Comparison of ENCODE assay signal across 23 cellular contexts in genomic region chr6:150296890-150297289, GRCh38.
"Had no signal": no experiment of that assay in that cellular context is flagged by ENCODE, and none has a peak within 500 bp of the region (broad histone marks: within the 10 kb centered on the region; RNA-seq: fewer than 3 reads in every experiment).

No MANE protein-coding gene starts in this region.

- H3K4me1 Mint-ChIP-seq: mesothelial cell of epicardium had no signal

- ATAC-seq: gastrocnemius medialis; left lobe of liver; natural killer cell treated with Interleukin-12 subunit alpha and Interleukin-12 subunit beta and Interleukin-15 and Interleukin-18, amount 100 ng/mL, for 72 hours; pancreas; stimulated activated memory B cell treated with anti-CD40 and anti-IgM and Interleukin-4, amounts not matched to agents 10 μg/mL and 1 μg/mL and 100 μg/mL, for 72 hours had no signal

- H3K27me3 Mint-ChIP-seq: type B pancreatic cell had no signal

- FAIRE-seq: islet of Langerhans, pancreas, urothelium cell line had no signal

- H3K9ac ChIP-seq: neural progenitor cell had no signal

- H3K4me1 ChIP-seq: neural progenitor cell, spleen had no signal

- H2AFZ ChIP-seq: neural progenitor cell had no signal

- H3K36me3 ChIP-seq: gastrocnemius medialis, heart right ventricle, neural progenitor cell, pancreas, spleen had no signal

- H3K4me2 ChIP-seq: neural progenitor cell had no signal

- H3K27me3 ChIP-seq: gastrocnemius medialis, heart right ventricle, neural progenitor cell, pancreas had no signal

- H3K36me3 Mint-ChIP-seq: type B pancreatic cell had no signal

- DNase-seq: dorsolateral prefrontal cortex; effector CD8-positive, alpha-beta T cell; gastrocnemius medialis; heart right ventricle; hypothalamus; nucleus accumbens; pancreas; right cardiac atrium; spleen; stimulated activated CD4-positive, alpha-beta T cell treated with anti-CD3 and anti-CD28 coated beads, Interleukin-15, amount 100 ng/mL, for 24 hours; stimulated activated CD4-positive, alpha-beta T cell treated with anti-CD3 and anti-CD28 coated beads, Interleukin-1b, Interleukin-23, amount 100 ng/mL, for 48 hours; stimulated activated CD4-positive, alpha-beta T cell treated with anti-CD3 and anti-CD28 coated beads, Interleukin-4, amount 100 ng/mL, for 24 hours had no signal

- H3K4me3 ChIP-seq: coronary artery, dorsolateral prefrontal cortex, gastrocnemius medialis, heart right ventricle, neural progenitor cell, pancreas, spleen had no signal

- H3K27ac ChIP-seq: dorsolateral prefrontal cortex, gastrocnemius medialis, heart right ventricle, neural progenitor cell, pancreas, spleen had no signal

- H3K9me3 ChIP-seq: pancreas had no signal

- H3K27ac Mint-ChIP-seq: mesothelial cell of epicardium; natural killer cell treated with Interleukin-12 subunit alpha and Interleukin-12 subunit beta and Interleukin-15 and Interleukin-18, amount 100 ng/mL, for 72 hours; neural progenitor cell; progenitor cell of endocrine pancreas; stimulated activated memory B cell treated with anti-CD40 and anti-IgM and Interleukin-4, amounts not matched to agents 10 μg/mL and 1 μg/mL and 100 μg/mL, for 72 hours; stimulated activated naive CD8-positive, alpha-beta T cell treated with anti-CD3 and anti-CD28 coated beads, Interleukin-15, Interleukin-2, amounts not matched to agents 100 ng/mL and 50 ng/mL, for 24 hours; type B pancreatic cell had no signal

- H3K4me3 Mint-ChIP-seq: mesothelial cell of epicardium; natural killer cell treated with Interleukin-12 subunit alpha and Interleukin-12 subunit beta and Interleukin-15 and Interleukin-18, amount 100 ng/mL, for 72 hours; neural progenitor cell; stimulated activated memory B cell treated with anti-CD40 and anti-IgM and Interleukin-4, amounts not matched to agents 10 μg/mL and 1 μg/mL and 100 μg/mL, for 72 hours; stimulated activated naive CD8-positive, alpha-beta T cell treated with anti-CD3 and anti-CD28 coated beads, Interleukin-15, Interleukin-2, amounts not matched to agents 100 ng/mL and 50 ng/mL, for 24 hours; type B pancreatic cell had no signal
